ENCODE assay signal across 24 cellular contexts in genomic region chr6:27442932-27443331, GRCh38.
"Had no signal": no experiment of that assay in that cellular context is flagged by ENCODE, and none has a peak within 500 bp of the region (broad histone marks: within the 10 kb centered on the region; RNA-seq: fewer than 3 reads in every experiment).

No MANE protein-coding gene starts in this region.

- DNase-seq: IMR-90, Karpas-422, KG1, MG63, NCI-H1092, NCI-H1105 treated with DMSO at 0.1 percent for 48 hours, NCI-H1417 treated with DMSO at 0.1 percent for 48 hours, NCI-H146, NCI-H1694 treated with DMSO at 0.1 percent for 48 hours, NCI-H1930, NCI-H2081, NCI-H2107, NCI-H2171, NCI-H226, NCI-H446, NCI-H510A, NCI-H524 treated with DMSO at 0.1 percent for 48 hours, NCI-H69, NCI-H774, Right ventricle myocardium superior, RPMI8226, SK-N-SH, SW 1271 had no signal

- ATAC-seq: HepG2 had no signal

- H3K4me3 ChIP-seq: MG63 had no signal

- H3K9me3 ChIP-seq: SK-N-SH had no signal
